Comparison of ENCODE assay signal across 20 cellular contexts in genomic region chr7:71829499-71829898, GRCh38.
"Had no signal": no experiment of that assay in that cellular context is flagged by ENCODE, and none has a peak within 500 bp of the region (broad histone marks: within the 10 kb centered on the region; RNA-seq: fewer than 3 reads in every experiment).

No MANE protein-coding gene starts in this region.

- H3K27ac ChIP-seq: KMS-11, Peyer's patch, RWPE1 had no signal

- H3K27me3 ChIP-seq: Peyer's patch had no signal

- H3K9me3 ChIP-seq: Peyer's patch had no signal

- H3K4me1 ChIP-seq: Peyer's patch had no signal

- H3K4me3 Mint-ChIP-seq: activated B cell treated with CpG ODN at 0.5 μM for 24 hours; activated CD4-positive, alpha-beta memory T cell treated with anti-CD3 and anti-CD28 coated beads for 36 hours; activated CD4-positive, alpha-beta T cell treated with anti-CD3 and anti-CD28 coated beads, Interleukin-2, amount 10 ng/mL, durations not matched to agents 24 days and 14 days; activated naive CD4-positive, alpha-beta T cell treated with anti-CD3 and anti-CD28 coated beads, Interleukin-2, amount 10 ng/mL, durations not matched to agents 7 days and 5 days; activated naive CD8-positive, alpha-beta T cell treated with anti-CD3 and anti-CD28 coated beads for 36 hours; activated T-helper 17 cell treated with anti-CD3 and anti-CD28 coated beads, Interleukin-2, amount 50 U/mL, for 72 hours; T-helper 1 cell treated with Interleukin-12 subunit alpha and Interleukin-12 subunit beta and Interleukin-4 antibody, amounts not matched to agents 30 μg/mL and 1 μg/mL, for 36 hours had no signal

- H3K27me3 Mint-ChIP-seq: activated B cell treated with CpG ODN at 0.5 μM for 24 hours; activated CD4-positive, alpha-beta memory T cell treated with anti-CD3 and anti-CD28 coated beads for 36 hours; activated CD4-positive, alpha-beta T cell treated with anti-CD3 and anti-CD28 coated beads, Interleukin-2, amount 10 ng/mL, durations not matched to agents 24 days and 14 days; activated naive CD4-positive, alpha-beta T cell treated with anti-CD3 and anti-CD28 coated beads, Interleukin-2, amount 10 ng/mL, durations not matched to agents 7 days and 5 days; activated naive CD8-positive, alpha-beta T cell treated with anti-CD3 and anti-CD28 coated beads for 36 hours had no signal

- DNase-seq: activated B cell treated with CpG ODN at 0.5 μM for 24 hours; activated CD4-positive, alpha-beta memory T cell treated with anti-CD3 and anti-CD28 coated beads for 36 hours; activated CD4-positive, alpha-beta T cell treated with anti-CD3 and anti-CD28 coated beads for 1 hour; activated CD4-positive, alpha-beta T cell treated with anti-CD3 and anti-CD28 coated beads, Interleukin-2, amount 10 ng/mL, durations not matched to agents 24 days and 14 days; activated CD8-positive, alpha-beta memory T cell treated with anti-CD3 and anti-CD28 coated beads for 24 hours; activated gamma-delta T cell treated with Interleukin-2 at 50 U/mL for 16 hours; activated naive CD4-positive, alpha-beta T cell treated with anti-CD3 and anti-CD28 coated beads, Interleukin-2, amount 10 ng/mL, durations not matched to agents 7 days and 5 days; activated naive CD8-positive, alpha-beta T cell treated with anti-CD3 and anti-CD28 coated beads for 36 hours; activated T-cell treated with anti-CD3 and anti-CD28 coated beads for 4 hours; activated T-cell treated with anti-CD3 and anti-CD28 coated beads, Interleukin-2, amount 50 U/mL, for 48 hours; NCI-H1092 treated with DMSO at 0.1 percent for 48 hours; NCI-H1436 treated with DMSO at 0.1 percent for 48 hours; NCI-H1930; NCI-H524 treated with DMSO at 0.1 percent for 48 hours; Peyer's patch; Right ventricle myocardium superior had no signal

- H3K27ac Mint-ChIP-seq: activated B cell treated with CpG ODN at 0.5 μM for 24 hours; activated CD4-positive, alpha-beta memory T cell treated with anti-CD3 and anti-CD28 coated beads for 36 hours; activated CD4-positive, alpha-beta T cell treated with anti-CD3 and anti-CD28 coated beads, Interleukin-2, amount 10 ng/mL, durations not matched to agents 24 days and 14 days; activated naive CD4-positive, alpha-beta T cell treated with anti-CD3 and anti-CD28 coated beads, Interleukin-2, amount 10 ng/mL, durations not matched to agents 7 days and 5 days; activated naive CD8-positive, alpha-beta T cell treated with anti-CD3 and anti-CD28 coated beads for 36 hours; activated T-helper 17 cell treated with anti-CD3 and anti-CD28 coated beads, Interleukin-2, amount 50 U/mL, for 72 hours; T-helper 1 cell treated with Interleukin-12 subunit alpha and Interleukin-12 subunit beta and Interleukin-4 antibody, amounts not matched to agents 30 μg/mL and 1 μg/mL, for 36 hours had no signal

- H3K36me3 ChIP-seq: Peyer's patch had no signal

- H3K4me1 Mint-ChIP-seq: activated B cell treated with CpG ODN at 0.5 μM for 24 hours; activated CD4-positive, alpha-beta T cell treated with anti-CD3 and anti-CD28 coated beads, Interleukin-2, amount 10 ng/mL, durations not matched to agents 24 days and 14 days; activated naive CD4-positive, alpha-beta T cell treated with anti-CD3 and anti-CD28 coated beads, Interleukin-2, amount 10 ng/mL, durations not matched to agents 7 days and 5 days; activated naive CD8-positive, alpha-beta T cell treated with anti-CD3 and anti-CD28 coated beads for 36 hours; activated T-helper 17 cell treated with anti-CD3 and anti-CD28 coated beads, Interleukin-2, amount 50 U/mL, for 72 hours had no signal

- H3K36me3 Mint-ChIP-seq: activated CD4-positive, alpha-beta memory T cell treated with anti-CD3 and anti-CD28 coated beads for 36 hours; activated naive CD4-positive, alpha-beta T cell treated with anti-CD3 and anti-CD28 coated beads, Interleukin-2, amount 10 ng/mL, durations not matched to agents 7 days and 5 days; activated naive CD8-positive, alpha-beta T cell treated with anti-CD3 and anti-CD28 coated beads for 36 hours had no signal

- H3K4me3 ChIP-seq: Peyer's patch had no signal
